ENCODE assay signal across 17 cellular contexts in genomic region chr10:24993237-24993958, GRCh38. TPM values are rescaled to one million over a fixed set of nuclear protein-coding genes. Genes with fewer than 3 reads are reported as not detected.
DNase-seq lines count a peak whose midpoint lies in the region; ATAC-seq and TF ChIP-seq lines count a peak whose summit lies in the region.
"Had no signal": no experiment of that assay in that cellular context is flagged by ENCODE, and none has a peak within 500 bp of the region (broad histone marks: within the 10 kb centered on the region; RNA-seq: fewer than 3 reads in every experiment).

No MANE protein-coding gene starts in this region.

- no peaks in the 10 kb centered on the region for H3K27me3 ChIP-seq in osteoblast (ENCODE audit: insufficient read depth, low read length)
- H3K27me3 ChIP-seq in SJCRH30: 0 out of 2 replicates have a peak, but pooled peaks cover 5% of the 10 kb centered on the region
- H3K27me3 ChIP-seq: BE2C had no signal

- H3K4me1 ChIP-seq in osteoblast (ENCODE audit: insufficient read depth, low read length) (no peaks in the 10 kb centered on the region), SJCRH30 (no peaks in the 10 kb centered on the region)
- H3K4me1 ChIP-seq: BE2C had no signal

- no peak for ATAC-seq in GM19324 (IDR thresholded peaks at IDR 0.05; ENCODE audit: low FRiP score, unreplicated experiment)
- ATAC-seq: HCT116 had no signal

- H3K4me3 ChIP-seq in AG10803 (ENCODE audit: low read length): no peak overlapping the region
- H3K4me3 ChIP-seq in osteoblast (ENCODE audit: insufficient read depth, low read length): no peak overlapping the region
- no peak overlapping the region for H3K4me3 ChIP-seq in SJCRH30
- H3K4me3 ChIP-seq: SK-N-MC had no signal

- H3K9me3 ChIP-seq in osteoblast (ENCODE audit: low read depth, low read length): no peaks in the 10 kb centered on the region
- H3K9me3 ChIP-seq in SJCRH30 (replicated peaks): no peaks in the 10 kb centered on the region
- H3K9me3 ChIP-seq: BE2C had no signal

- H3K79me2 ChIP-seq in osteoblast (ENCODE audit: insufficient read depth, low read length): no peaks in the 10 kb centered on the region

- H3K36me3 ChIP-seq in osteoblast (ENCODE audit: insufficient read depth, low read length) (no peaks in the 10 kb centered on the region), SJCRH30 (no peaks in the 10 kb centered on the region)
- H3K36me3 ChIP-seq: BE2C had no signal

- H3K27ac ChIP-seq in osteoblast (ENCODE audit: low read depth, low read length): no peak overlapping the region
- H3K27ac ChIP-seq in SJCRH30: no peak overlapping the region
- H3K27ac ChIP-seq: SK-N-MC had no signal

- peak; percentile 23 for DNase-seq in AG10803 (ENCODE audit: low read depth)
- DNase-seq in NCI-H187 treated with DMSO at 0.1 percent for 48 hours (lab: John Stamatoyannopoulos, UW): peak; percentile 17
- DNase-seq in fibroblast of peridontal ligament (ENCODE audit: extremely low read depth): peak; percentile 24
- peak; percentile 11 for DNase-seq in osteoblast (ENCODE audit: insufficient read length, low spot score, missing footprints)
- no peak for DNase-seq in globus pallidus (ENCODE audit: low spot score)
- DNase-seq in SJCRH30: no peak
- DNase-seq: ACHN; BE2C; CD4-positive, alpha-beta memory T cell; MV-4-11; NCI-H1436; NCI-H2107 had no signal

- no peak overlapping the region for H2AFZ ChIP-seq in osteoblast (ENCODE audit: low read length)

- TF ChIP-seq CTCF in AG10803 (conservative IDR thresholded peaks at IDR 0.05; ENCODE audit: low read length) (no peak), osteoblast (IDR thresholded peaks at IDR 0.05; ENCODE audit: extremely low read depth, low read depth, low read length) (no peak)

- no peaks in the 10 kb centered on the region for H4K20me1 ChIP-seq in osteoblast (ENCODE audit: insufficient read depth, low read length)

- H3K4me2 ChIP-seq in osteoblast (ENCODE audit: insufficient read depth, low read length): no peak overlapping the region

RNA-seq across cellular contexts. Expression of gene ENKUR, which starts 22.6 kb away (rescaled TPM):
- 0.59 TPM in 1 of 2 replicates, not detected in the other for total RNA-seq in osteoblast
- total RNA-seq in SJCRH30 (2014; rRNA removed; shearing (Covaris generic)): not detected in 2 replicates
- total RNA-seq: CD4-positive, alpha-beta memory T cell; Daoy; HT-29 had no signal

RNA-seq across cellular contexts. Expression of gene THNSL1, which starts 23.0 kb away (rescaled TPM):
- total RNA-seq in osteoblast: 2.9 and 3.2 TPM in 2 replicates
- 6.3 and 6.5 TPM in 2 replicates for total RNA-seq in SJCRH30 (2014; rRNA removed; shearing (Covaris generic))

RNA-seq across cellular contexts. Expression of gene PRTFDC1, which starts 41.0 kb away (rescaled TPM):
- 5.1 and 5.3 TPM in 2 replicates for total RNA-seq in osteoblast
- total RNA-seq in SJCRH30 (2014; rRNA removed; shearing (Covaris generic)): 0.08 TPM in 1 of 2 replicates, not detected in the other

Comparison
In these comparisons a context has a peak if more than half of its experiments do, and no peak if none do; other contexts are left out.
1. DNase-seq: peak in AG10803 (single experiment), NCI-H187 treated with DMSO at 0.1 percent for 48 hours (single experiment), fibroblast of peridontal ligament (single experiment) and osteoblast (single experiment); none in globus pallidus (single experiment) and SJCRH30 (0 of 2).